ENCODE assay signal across 1 cellular context in the genomic region with DNA sequence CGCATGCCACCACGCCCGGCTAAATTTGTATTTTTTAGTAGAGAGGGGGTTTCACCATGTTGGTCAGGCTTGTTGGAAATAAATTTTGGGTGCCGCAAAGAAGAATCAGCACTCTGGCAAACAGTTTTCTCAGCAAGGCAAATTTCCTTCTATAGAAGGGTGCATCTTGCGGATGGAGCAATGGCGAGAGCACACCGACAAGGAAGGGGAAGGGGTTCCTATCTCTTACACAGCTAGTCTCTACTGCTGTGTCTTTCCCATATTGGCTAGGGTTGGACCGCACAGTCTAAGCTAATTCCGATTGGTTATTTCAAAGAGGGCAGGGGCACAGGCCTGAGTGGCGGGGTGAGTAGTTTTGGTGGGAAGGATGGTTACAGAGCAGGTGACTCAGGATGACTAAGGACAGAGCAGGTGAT.
TF ChIP-seq lines count a peak whose summit lies in the region.

No MANE protein-coding gene starts in this region.

TF ChIP-seq in H1, 55 proteins besides CTCF, POLR2A, EP300 and RAD21:
- TF ChIP-seq, protein P1, sequence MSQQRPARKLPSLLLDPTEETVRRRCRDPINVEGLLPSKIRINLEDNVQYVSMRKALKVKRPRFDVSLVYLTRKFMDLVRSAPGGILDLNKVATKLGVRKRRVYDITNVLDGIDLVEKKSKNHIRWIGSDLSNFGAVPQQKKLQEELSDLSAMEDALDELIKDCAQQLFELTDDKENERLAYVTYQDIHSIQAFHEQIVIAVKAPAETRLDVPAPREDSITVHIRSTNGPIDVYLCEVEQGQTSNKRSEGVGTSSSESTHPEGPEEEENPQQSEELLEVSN (IDR thresholded peaks at IDR 0.05): peak; percentile 50; the same call in 1 of the 2 replicates
- TF ChIP-seq TCF12 (IDR thresholded peaks at IDR 0.05; ENCODE audit: low read depth, low read length) (no peak), POLR2AphosphoS5 (IDR thresholded peaks at IDR 0.05; ENCODE audit: low read depth, low read length) (peak; percentile 33; the same call in 1 of the 2 replicates)
